ENCODE assay signal across 15 cellular contexts in the genomic region with DNA sequence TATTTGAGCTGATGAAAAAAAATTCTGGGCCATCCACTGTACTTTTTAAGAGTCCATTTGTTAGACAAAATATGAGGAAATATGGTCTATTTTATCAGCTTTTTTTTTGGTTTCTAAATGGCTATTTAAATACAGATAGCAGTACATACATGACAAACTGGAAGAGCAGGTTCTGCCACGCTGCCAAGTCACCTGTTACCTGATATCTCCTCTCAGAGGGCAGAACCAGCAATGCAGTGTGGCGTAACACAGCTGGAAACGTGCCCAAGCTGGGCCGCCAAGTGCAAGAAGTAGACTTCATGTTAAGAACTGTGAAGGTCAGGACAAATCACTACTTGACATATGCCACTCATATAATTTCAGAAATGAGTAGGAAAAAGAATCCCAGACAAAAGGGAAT. TPM values are rescaled to one million over a fixed set of nuclear protein-coding genes. Genes with fewer than 3 reads are reported as not detected.
DNase-seq lines count a peak whose midpoint lies in the region; ATAC-seq and TF ChIP-seq lines count a peak whose summit lies in the region.
"Had no signal": no experiment of that assay in that cellular context is flagged by ENCODE, and none has a peak within 500 bp of the region (broad histone marks: within the 10 kb centered on the region; RNA-seq: fewer than 3 reads in every experiment).

No MANE protein-coding gene starts in this region.

- H3K79me2 ChIP-seq in PC-9 (ENCODE audit: low read depth): no peaks in the 10 kb centered on the region

- H3F3A ChIP-seq in PC-9 (ENCODE audit: insufficient read depth, low read depth): peaks cover 4% of the 10 kb centered on the region; the same call in 1 of the 2 replicates

- H3K4me1 ChIP-seq in PC-9 (replicated peaks; ENCODE audit: insufficient read depth) (peaks cover 26% of the 10 kb centered on the region), left lung (peaks cover 5 to 17% of the 10 kb centered on the region in 2 donors), sigmoid colon (peaks cover 0 to 14% (median 11%) of the 10 kb centered on the region in 4 donors)

- BruUV-seq in PC-9 (replicated peaks; lab: Mats Ljungman, UMichigan): no TSS peak

- intact Hi-C loops in PC-9 (cut with micrococcal nuclease; ENCODE audit: unreplicated experiment) (no loop called here), left lung (cut with DNase I) (no loop called here), sigmoid colon (cut with DNase I) (no loop called here)

- TF ChIP-seq CTCF in PC-9 (conservative IDR thresholded peaks at IDR 0.05) (no peak), left lung (IDR thresholded peaks at IDR 0.05) (no peak), sigmoid colon (IDR thresholded peaks at IDR 0.05) (no peak)

- peak overlapping the region; percentile 83 for H3K4me2 ChIP-seq in PC-9
- H3K4me2 ChIP-seq: KMS-11 had no signal

- H3K4me3 ChIP-seq in PC-9 (peak overlapping the region; percentile 41; the same call in 1 of the 2 replicates), left lung (no peak overlapping the region), sigmoid colon (no peak overlapping the region)

- no peak for TF ChIP-seq EP300 in sigmoid colon (IDR thresholded peaks at IDR 0.05)

- CTCF ChIA-PET in PC-9 (lab: Charles Lee): interaction anchor here (0.6 to 0.7 kb wide), 2 partner anchors 43 to 88 kb away, joined by 4 to 5 read pairs; no protein-coding TSS in a partner anchor

- no peaks in the 10 kb centered on the region for H3K9me2 ChIP-seq in PC-9 (ENCODE audit: insufficient read depth)

- no peak overlapping the region for H2AFZ ChIP-seq in PC-9

- POLR2A ChIA-PET in PC-9 (lab: Charles Lee; ENCODE audit: unreplicated experiment): interaction anchor here (0.6 kb wide), 1 partner anchor 15 kb away, joined by 10 read pairs; no protein-coding TSS in a partner anchor

- no peaks in the 10 kb centered on the region for H3K27me3 ChIP-seq in PC-9 (ENCODE audit: insufficient read depth, low read depth)
- H3K27me3 ChIP-seq in left lung: peaks cover 53 to 72% of the 10 kb centered on the region in 2 donors
- peaks cover 42 to 64% (median 46%) of the 10 kb centered on the region in 3 donors for H3K27me3 ChIP-seq in sigmoid colon

- ATAC-seq in left lung: peak; percentile 82
- no peak for ATAC-seq in GM21786 (IDR thresholded peaks at IDR 0.05; ENCODE audit: unreplicated experiment)
- ATAC-seq: activated CD4-positive, alpha-beta T cell treated with anti-CD3 and anti-CD28 coated beads for 36 hours; stimulated activated memory B cell treated with anti-CD40 and anti-IgM and Interleukin-4, amounts not matched to agents 10 μg/mL and 1 μg/mL and 100 μg/mL, for 72 hours had no signal

- no peaks in the 10 kb centered on the region for H3K9me3 ChIP-seq in PC-9 (ENCODE audit: insufficient read depth, low read depth)
- H3K9me3 ChIP-seq in left lung: no peaks in the 10 kb centered on the region
- no peaks in the 10 kb centered on the region for H3K9me3 ChIP-seq in sigmoid colon

- TF ChIP-seq POLR2A in sigmoid colon (IDR thresholded peaks at IDR 0.05): no peak

- H3K36me3 ChIP-seq in PC-9 (ENCODE audit: low read depth) (no peaks in the 10 kb centered on the region), left lung (no peaks in the 10 kb centered on the region), sigmoid colon (no peaks in the 10 kb centered on the region)

- no peaks in the 10 kb centered on the region for H4K20me1 ChIP-seq in PC-9 (ENCODE audit: insufficient read depth)

- peak overlapping the region; percentile 52 for H3K27ac ChIP-seq in PC-9
- H3K27ac ChIP-seq in left lung: no peak overlapping the region
- H3K27ac ChIP-seq in sigmoid colon: no peak overlapping the region
- H3K27ac ChIP-seq: KMS-11 had no signal

- peak; percentile 23 for DNase-seq in DMS153 treated with DMSO at 0.1 percent for 48 hours (lab: John Stamatoyannopoulos, UW; ENCODE audit: unreplicated experiment)
- DNase-seq in NCI-H128 (lab: John Stamatoyannopoulos, UW; ENCODE audit: unreplicated experiment): peak; percentile 18
- DNase-seq in PC-9: peak; percentile 82 to 94
- DNase-seq in left lung: peak in 1 of 2 donors; percentile 84
- DNase-seq in NCI-H446 (lab: John Stamatoyannopoulos, UW): no peak
- no peak for DNase-seq in SHP77 treated with DMSO at 0.1 percent for 48 hours (lab: John Stamatoyannopoulos, UW)
- no peak for DNase-seq in sigmoid colon
- DNase-seq: activated CD4-positive, alpha-beta T cell treated with anti-CD3 and anti-CD28 coated beads for 36 hours; aorta; effector CD8-positive, alpha-beta T cell; glutamatergic neuron had no signal

- 15 to 44% methylated on average over 4 of the region's 4 CpGs for WGBS in sigmoid colon, 2 donors

RNA-seq across cellular contexts. Expression of a gene that starts 8.1 kb away (rescaled TPM):
- total RNA-seq in PC-9 (2021) (1.1 and 1.8 TPM in 2 replicates), left lung (not detected), sigmoid colon (not detected)
- polyA plus RNA-seq in sigmoid colon: 1 to 10 TPM in 1 of 3 donors, under 1 TPM in 1, not detected in 1; 0.15 to 3.6 TPM
- total RNA-seq: activated CD4-positive, alpha-beta T cell treated with anti-CD3 and anti-CD28 coated beads for 36 hours; osteocyte had no signal
- polyA plus RNA-seq: aorta had no signal

RNA-seq across cellular contexts. Expression of a gene that starts 14.4 kb away (rescaled TPM):
- total RNA-seq in PC-9 (2021): 4.7 and 7.1 TPM in 2 replicates
- total RNA-seq in left lung: 1 to 10 TPM in 1 of 2 donors, under 1 TPM in 1; 0.23 to 1.1 TPM
- total RNA-seq in sigmoid colon: not detected
- 1 to 10 TPM in 1 of 3 donors, not detected in 2; 2.0 TPM for polyA plus RNA-seq in sigmoid colon
- total RNA-seq: activated CD4-positive, alpha-beta T cell treated with anti-CD3 and anti-CD28 coated beads for 36 hours; osteocyte had no signal

RNA-seq across cellular contexts. Expression of a gene that starts 46.0 kb away (rescaled TPM):
- total RNA-seq in PC-9 (2021): not detected in 2 replicates
- not detected for total RNA-seq in left lung
- total RNA-seq in sigmoid colon: not detected
- not detected for polyA plus RNA-seq in sigmoid colon
- total RNA-seq: activated CD4-positive, alpha-beta T cell treated with anti-CD3 and anti-CD28 coated beads for 36 hours; aorta; osteocyte had no signal
- polyA plus RNA-seq: aorta had no signal

RNA-seq across cellular contexts. Expression of a gene that starts 59.0 kb away (rescaled TPM):
- 24.6 and 40.2 TPM in 2 replicates for total RNA-seq in PC-9 (2021)
- 10 to 100 TPM; 28.0 to 49.6 TPM for total RNA-seq in left lung
- 10 to 100 TPM; 14.2 to 20.8 (median 16.2) TPM for total RNA-seq in sigmoid colon
- 1 to 10 TPM; 1.8 to 8.9 (median 7.2) TPM for polyA plus RNA-seq in sigmoid colon
- total RNA-seq: activated CD4-positive, alpha-beta T cell treated with anti-CD3 and anti-CD28 coated beads for 36 hours had no signal

Comparison
In these comparisons a context has a peak if more than half of its experiments do, and no peak if none do; other contexts are left out.
1. DNase-seq: peak in DMS153 treated with DMSO at 0.1 percent for 48 hours (single experiment), NCI-H128 (single experiment) and PC-9 (2 of 2); none in NCI-H446 (0 of 2), SHP77 treated with DMSO at 0.1 percent for 48 hours (single experiment) and sigmoid colon (single experiment).